ENCODE assay signal across 8 cellular contexts in genomic region chr7:107660381-107661080, GRCh38. TPM values are rescaled to one million over a fixed set of nuclear protein-coding genes. Genes with fewer than 3 reads are reported as not detected.
DNase-seq lines count a peak whose midpoint lies in the region; ATAC-seq lines count a peak whose summit lies in the region.

Gene SLC26A4, plus strand, starts transcription at chr7:107660828. Its CDS starts 814 bp downstream, at chr7:107661642.

- H3K27ac Mint-ChIP-seq in IgD-negative memory B cell: peak within 1 kb of the TSS; percentile 18 to 61 (median 44)
- peak within 1 kb of the TSS; percentile 78 for H3K27ac Mint-ChIP-seq in activated naive CD8-positive, alpha-beta T cell treated with anti-CD3 and anti-CD28 coated beads, Interleukin-2, amount 50 U/mL, for 24 hours

- peak; percentile 65 for ATAC-seq in activated naive CD8-positive, alpha-beta T cell treated with anti-CD3 and anti-CD28 coated beads, Interleukin-2, amount 50 U/mL, for 24 hours

- no peaks in the 10 kb centered on the region for H3K36me3 Mint-ChIP-seq in IgD-negative memory B cell
- H3K36me3 Mint-ChIP-seq in activated naive CD8-positive, alpha-beta T cell treated with anti-CD3 and anti-CD28 coated beads, Interleukin-2, amount 50 U/mL, for 24 hours (ENCODE audit: low read depth): no peaks in the 10 kb centered on the region

- peak within 1 kb of the TSS; percentile 90 to 95 (median 92) for H3K4me3 Mint-ChIP-seq in IgD-negative memory B cell
- H3K4me3 Mint-ChIP-seq in activated naive CD8-positive, alpha-beta T cell treated with anti-CD3 and anti-CD28 coated beads, Interleukin-2, amount 50 U/mL, for 24 hours: peak within 1 kb of the TSS; percentile 83

- no peaks in the 10 kb centered on the region for H3K9me3 Mint-ChIP-seq in IgD-negative memory B cell
- H3K9me3 Mint-ChIP-seq in activated naive CD8-positive, alpha-beta T cell treated with anti-CD3 and anti-CD28 coated beads, Interleukin-2, amount 50 U/mL, for 24 hours: no peaks in the 10 kb centered on the region

- H3K27me3 Mint-ChIP-seq in IgD-negative memory B cell: peaks cover 7% of the 10 kb centered on the region
- peaks cover 41% of the 10 kb centered on the region for H3K27me3 Mint-ChIP-seq in activated naive CD8-positive, alpha-beta T cell treated with anti-CD3 and anti-CD28 coated beads, Interleukin-2, amount 50 U/mL, for 24 hours

- DNase-seq in NCI-H2107 treated with DMSO at 0.1 percent for 48 hours (lab: John Stamatoyannopoulos, UW; ENCODE audit: unreplicated experiment) (peak; percentile 27), NCI-H2107 (lab: John Stamatoyannopoulos, UW) (no peak), epidermal melanocyte (ENCODE audit: insufficient read length, low spot score) (no peak), NCI-H226 (no peak)
- DNase-seq in activated naive CD8-positive, alpha-beta T cell treated with anti-CD3 and anti-CD28 coated beads, Interleukin-2, amount 50 U/mL, for 24 hours: peak; percentile 47
- DNase-seq in stimulated activated CD4-positive, alpha-beta T cell treated with anti-CD3 and anti-CD28 coated beads, Interleukin-1b, Interleukin-23, amount 100 ng/mL, for 48 hours: peak; percentile 53

- no peaks in the 10 kb centered on the region for H3K9me3 ChIP-seq in iPS-18c (ENCODE audit: control insufficient read depth, insufficient read depth, low read length)

- peak within 1 kb of the TSS; percentile 50 for H3K4me3 ChIP-seq in iPS-18c (ENCODE audit: insufficient read depth, low read depth, low read length)

- H3K4me1 Mint-ChIP-seq in IgD-negative memory B cell: peaks cover 16 to 25% (median 22%) of the 10 kb centered on the region in 3 donors
- H3K4me1 Mint-ChIP-seq in activated naive CD8-positive, alpha-beta T cell treated with anti-CD3 and anti-CD28 coated beads, Interleukin-2, amount 50 U/mL, for 24 hours: peaks cover 33% of the 10 kb centered on the region

RNA-seq across cellular contexts. Expression of gene SLC26A4, which starts in this region (rescaled TPM):
- not detected for polyA plus RNA-seq in IgD-negative memory B cell

Comparison
In these comparisons a context has a peak if more than half of its experiments do, and no peak if none do; other contexts are left out.
1. DNase-seq: peak in NCI-H2107 treated with DMSO at 0.1 percent for 48 hours (single experiment), activated naive CD8-positive, alpha-beta T cell treated with anti-CD3 and anti-CD28 coated beads, Interleukin-2, amount 50 U/mL, for 24 hours (single experiment) and stimulated activated CD4-positive, alpha-beta T cell treated with anti-CD3 and anti-CD28 coated beads, Interleukin-1b, Interleukin-23, amount 100 ng/mL, for 48 hours (single experiment); none in NCI-H2107 (single experiment), epidermal melanocyte (single experiment) and NCI-H226 (single experiment).